ENCODE assay signal across 1 cellular context in the genomic region with DNA sequence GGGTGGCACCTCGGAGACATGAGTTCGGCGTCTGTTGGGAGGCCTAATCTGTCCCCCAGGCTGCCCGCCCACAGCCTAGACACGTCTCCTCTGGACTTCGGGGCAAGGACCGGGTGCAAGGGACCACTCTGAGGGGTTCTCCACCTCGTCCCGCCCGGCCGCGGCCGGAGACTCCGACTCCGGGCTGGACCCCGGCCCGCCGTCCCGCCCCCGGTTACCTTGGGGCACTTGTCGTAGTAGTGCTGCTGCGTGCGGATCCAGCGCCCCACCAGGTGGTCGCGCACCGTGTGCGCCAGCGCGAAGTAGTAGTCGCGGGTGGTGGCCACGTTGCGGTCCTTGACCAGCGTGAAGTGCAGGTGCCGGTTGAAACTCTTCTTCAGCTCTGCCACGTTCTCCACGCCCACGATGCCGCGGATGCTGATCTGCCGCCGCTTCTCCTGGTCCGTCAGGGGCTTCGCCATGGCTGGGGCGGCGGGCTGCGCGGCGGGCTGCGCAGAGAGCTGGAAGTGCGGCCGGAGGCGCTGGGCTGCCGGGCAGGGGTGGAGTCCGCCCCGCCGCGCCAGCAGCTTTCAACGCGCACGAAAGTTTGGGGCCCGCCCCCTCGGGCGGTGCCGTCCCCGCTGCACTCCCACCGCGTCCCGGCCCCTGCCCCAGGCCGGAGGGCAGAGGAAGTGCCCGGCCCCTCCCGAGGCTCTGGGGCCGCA.
TF ChIP-seq lines count a peak whose summit lies in the region.

PYGL (minus strand) TSS at position 541 of the 704 bp plus-strand sequence; CDS start at position 461, 80 bp downstream.

TF ChIP-seq in HepG2, 621 proteins besides CTCF, POLR2A, EP300 and RAD21 (continued from another document):
- no peak for TF ChIP-seq ZHX2 (IDR thresholded peaks at IDR 0.05; ENCODE audit: low read depth)
- peak; percentile 30; the same call in 1 of the 2 replicates for TF ChIP-seq ZHX2 (CRISPR knock-in tag; IDR thresholded peaks at IDR 0.05; ENCODE audit: borderline replicate concordance)
- no peak for TF ChIP-seq RBAK (CRISPR knock-in tag; IDR thresholded peaks at IDR 0.05)
- 0 out of 2 replicates have a peak, but pooled peaks have one; percentile 4 for TF ChIP-seq ZNF143 (CRISPR knock-in tag; IDR thresholded peaks at IDR 0.05)
- peak; percentile 68; the same call in 1 of the 2 replicates for TF ChIP-seq SPEN (CRISPR knock-in tag; IDR thresholded peaks at IDR 0.05; ENCODE audit: low read depth)
- TF ChIP-seq IKZF5 (CRISPR knock-in tag; IDR thresholded peaks at IDR 0.05): peak; percentile 24; the same call in 1 of the 2 replicates
- peak; percentile 49 for TF ChIP-seq ZNF547 (CRISPR knock-in tag; IDR thresholded peaks at IDR 0.05)
- peak; percentile 14 for TF ChIP-seq YY1 (IDR thresholded peaks at IDR 0.05; ENCODE audit: insufficient read depth, insufficient replicate concordance, low read depth, low read length)
- TF ChIP-seq ZNF317 (CRISPR knock-in tag; IDR thresholded peaks at IDR 0.05): peak; percentile 72
- TF ChIP-seq FOSL2 (CRISPR knock-in tag; IDR thresholded peaks at IDR 0.05): 0 out of 2 replicates have a peak, but pooled peaks have one; percentile 8
- TF ChIP-seq ZSCAN12 (CRISPR knock-in tag; IDR thresholded peaks at IDR 0.05): 0 out of 2 replicates have a peak, but pooled peaks have one; percentile 61
- TF ChIP-seq ZSCAN29 (CRISPR knock-in tag; conservative IDR thresholded peaks at IDR 0.05): no peak
- peak; percentile 95; the same call in 1 of the 2 replicates for TF ChIP-seq ZBTB7A (CRISPR knock-in tag; IDR thresholded peaks at IDR 0.05)
- TF ChIP-seq ZNF251 (CRISPR knock-in tag; IDR thresholded peaks at IDR 0.05): 0 out of 2 replicates have a peak, but pooled peaks have one; percentile 26
- TF ChIP-seq ZNF772 (CRISPR knock-in tag; IDR thresholded peaks at IDR 0.05): peak; percentile 52
